In genomic region chr2:196967126-196967525, GRCh38 we compare ENCODE assay signal across 11 cellular contexts. TPM values are rescaled to one million over a fixed set of nuclear protein-coding genes. Genes with fewer than 3 reads are reported as not detected.
A peak's percentile ranks its signal among the peaks of the same experiment; 100 is the strongest.
DNase-seq lines count a peak whose midpoint lies in the region; ATAC-seq and TF ChIP-seq lines count a peak whose summit lies in the region.
"Had no signal": no experiment of that assay in that cellular context is flagged by ENCODE, and none has a peak within 500 bp of the region (broad histone marks: within the 10 kb centered on the region; RNA-seq: fewer than 3 reads in every experiment).

No MANE protein-coding gene starts in this region.

- H3K9me3 ChIP-seq in muscle layer of duodenum (ENCODE audit: control insufficient read depth in 1 of 2, low read length in 2 of 2) = no peaks in the 10 kb centered on the region
- H3K9me3 ChIP-seq: Peyer's patch had no signal

- H3K4me3 ChIP-seq in muscle layer of duodenum (ENCODE audit: low read depth in 1 of 2, low read length in 2 of 2) = peak overlapping the region; percentile 49 to 58

- no peaks in the 10 kb centered on the region for H3K36me3 ChIP-seq in muscle layer of duodenum (ENCODE audit: control insufficient read depth in 1 of 2, insufficient read depth in 2 of 2, low read length in 2 of 2)
- H3K36me3 ChIP-seq: Peyer's patch had no signal

- no peaks in the 10 kb centered on the region for H3K4me1 ChIP-seq in muscle layer of duodenum (ENCODE audit: control insufficient read depth in 1 of 2, insufficient read depth in 2 of 2, low read length in 2 of 2)

- peak overlapping the region; percentile 56 for H3K27ac ChIP-seq in muscle layer of duodenum (ENCODE audit: low read length)

- DNase-seq in A172 (ENCODE audit: low spot score) = peak; percentile 72
- peak; percentile 76 for DNase-seq in fibroblast of peridontal ligament (ENCODE audit: extremely low read depth)
- DNase-seq in NK-92 (lab: John Stamatoyannopoulos, UW; ENCODE audit: unreplicated experiment) = no peak
- no peak for DNase-seq in NCI-H146 (lab: John Stamatoyannopoulos, UW)
- DNase-seq in activated CD8-positive, alpha-beta memory T cell treated with anti-CD3 and anti-CD28 coated beads, Interleukin-2, amount 50 U/mL, for 48 hours = no peak
- DNase-seq: cerebellar nuclear complex, KG1, Peyer's patch had no signal

- H3K27me3 ChIP-seq in muscle layer of duodenum (ENCODE audit: low read depth, low read length) = no peaks in the 10 kb centered on the region
- H3K27me3 ChIP-seq: Peyer's patch had no signal

- no peak for ATAC-seq in HG03571 (IDR thresholded peaks at IDR 0.05; ENCODE audit: unreplicated experiment)

TF ChIP-seq in PFSK-1, 5 proteins besides CTCF, POLR2A, EP300 and RAD21:
- TF ChIP-seq POLR2AphosphoS5 (IDR thresholded peaks at IDR 0.05; ENCODE audit: low read depth, low read length) (no peak), TAF1 (IDR thresholded peaks at IDR 0.05; ENCODE audit: borderline replicate concordance, insufficient read depth, low read length) (no peak), REST (IDR thresholded peaks at IDR 0.05; ENCODE audit: insufficient read depth in 1 of 2, low read depth in 2 of 2, low read length in 2 of 2) (peak in 1 of 2 experiments; percentile 58; a peak in 2 of 4 replicates), SIN3A (IDR thresholded peaks at IDR 0.05; ENCODE audit: borderline replicate concordance, insufficient read depth, low read length) (peak; percentile 46; the same call in 1 of the 2 replicates)

RNA-seq across cellular contexts. Expression of gene PGAP1, which starts 40.6 kb away (rescaled TPM):
- 4.1 and 6.5 TPM in 2 replicates for total RNA-seq in A172 (2014; rRNA removed; shearing (Covaris generic))
- 3.5 TPM for polyA plus RNA-seq in PFSK-1 (2012; ENCODE audit: insufficient read length, low read depth)

Comparison
In these comparisons a context has a peak if more than half of its experiments do, and no peak if none do; other contexts are left out.
1. DNase-seq: peak in A172 (single experiment) and fibroblast of peridontal ligament (single experiment); none in NK-92 (single experiment), NCI-H146 (single experiment) and activated CD8-positive, alpha-beta memory T cell treated with anti-CD3 and anti-CD28 coated beads, Interleukin-2, amount 50 U/mL, for 48 hours (single experiment).